In genomic region chr6:89439014-89439413, GRCh38 we compare ENCODE assay signal across 2 cellular contexts.
"Had no signal": no experiment of that assay in that cellular context is flagged by ENCODE, and none has a peak within 500 bp of the region (broad histone marks: within the 10 kb centered on the region; RNA-seq: fewer than 3 reads in every experiment).

No MANE protein-coding gene starts in this region.

- H3K4me3 ChIP-seq: GM12878 had no signal

- DNase-seq: GDM1 had no signal

- ATAC-seq: GM12878 had no signal
